ENCODE assay signal across 7 cellular contexts in the genomic region with DNA sequence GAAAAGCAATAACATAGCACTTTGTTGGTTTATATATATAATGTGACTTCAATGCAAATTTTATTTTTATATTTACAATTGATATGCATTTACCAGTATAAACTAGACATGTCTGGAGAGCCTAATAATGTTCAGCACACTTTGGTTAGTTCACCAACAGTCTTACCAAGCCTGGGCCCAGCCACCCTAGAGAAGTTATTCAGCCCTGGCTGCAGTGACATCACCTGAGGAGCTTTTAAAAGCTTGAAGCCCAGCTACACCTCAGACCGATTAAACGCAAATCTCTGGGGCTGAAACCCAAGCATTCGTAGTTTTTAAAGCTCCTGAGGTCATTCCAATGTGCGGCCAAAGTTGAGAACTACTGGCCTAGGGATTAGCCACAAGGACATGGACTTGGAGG.
"Had no signal": no experiment of that assay in that cellular context is flagged by ENCODE, and none has a peak within 500 bp of the region (broad histone marks: within the 10 kb centered on the region; RNA-seq: fewer than 3 reads in every experiment).

No MANE protein-coding gene starts in this region.

- H3K4me3 Mint-ChIP-seq: IgD-negative memory B cell had no signal

- ATAC-seq: HepG2, K562 had no signal

- H3K27ac ChIP-seq: HL-60, KMS-11 had no signal

- H3K27ac Mint-ChIP-seq: IgD-negative memory B cell had no signal

- H3K4me2 ChIP-seq: KMS-11 had no signal

- H3K36me3 Mint-ChIP-seq: IgD-negative memory B cell had no signal

- DNase-seq: KBM-7, KG1 had no signal

- H3K9ac ChIP-seq: KMS-11 had no signal

- H3K4me1 Mint-ChIP-seq: IgD-negative memory B cell had no signal

- H3K4me3 ChIP-seq: K562 had no signal
